ENCODE assay signal across 27 cellular contexts in the genomic region with DNA sequence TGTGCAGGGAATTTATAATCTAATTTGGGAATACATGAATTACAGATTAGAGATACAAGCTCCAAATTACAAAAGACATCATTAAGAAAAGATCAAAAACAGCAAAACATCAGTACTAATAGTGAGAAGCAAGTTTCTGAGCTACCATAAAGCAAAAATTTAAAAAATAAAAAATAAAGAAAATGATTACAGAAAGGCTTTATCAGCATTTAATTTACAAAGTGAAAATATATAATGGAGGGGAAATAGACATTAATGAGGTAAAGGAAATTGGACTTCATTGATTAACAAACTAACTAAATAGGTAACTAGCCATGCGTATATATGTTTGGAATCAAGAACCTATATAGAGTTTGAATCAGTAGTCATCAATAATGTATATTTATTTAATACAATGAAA.
"Had no signal": no experiment of that assay in that cellular context is flagged by ENCODE, and none has a peak within 500 bp of the region (broad histone marks: within the 10 kb centered on the region; RNA-seq: fewer than 3 reads in every experiment).

No MANE protein-coding gene starts in this region.

- FAIRE-seq: urothelium cell line had no signal

- H3K4me3 ChIP-seq: stomach, suprapubic skin, testis, thoracic aorta, thyroid gland, tibial artery, tibial nerve, transverse colon, upper lobe of left lung, upper lobe of right lung, uterus, vagina had no signal

- H3K27ac ChIP-seq: stomach, suprapubic skin, testis, thoracic aorta, thyroid gland, tibial artery, tibial nerve, transverse colon, upper lobe of left lung, upper lobe of right lung, uterus, vagina had no signal

- H3K4me1 ChIP-seq: stomach, suprapubic skin, testis, thyroid gland, tibial artery, tibial nerve, transverse colon, upper lobe of left lung, upper lobe of right lung, uterus, vagina had no signal

- H3K36me3 ChIP-seq: stomach, suprapubic skin, thoracic aorta, thyroid gland, tibial artery, tibial nerve, transverse colon, upper lobe of left lung, upper lobe of right lung, uterus, vagina had no signal

- DNase-seq: stimulated activated CD4-positive, alpha-beta T cell treated with anti-CD3 and anti-CD28 coated beads, Interleukin-2, amount 100 ng/mL, for 48 hours; stimulated activated CD4-positive, alpha-beta T cell treated with anti-CD3 and anti-CD28 coated beads, Interleukin-4, amount 100 ng/mL, for 1 hour; stimulated activated CD4-positive, alpha-beta T cell treated with anti-CD3 and anti-CD28 coated beads, Interleukin-4, amount 100 ng/mL, for 24 hours; stimulated activated CD4-positive, alpha-beta T cell treated with anti-CD3 and anti-CD28 coated beads, Interleukin-4, amount 100 ng/mL, for 4 hours; stimulated activated CD8-positive, alpha-beta memory T cell treated with anti-CD3 and anti-CD28 coated beads, Interleukin-4, amount 100 ng/mL, for 48 hours; stimulated activated naive B cell treated with anti-CD40 and anti-IgM and Interleukin-4, amounts not matched to agents 10 μg/mL and 1 μg/mL and 100 μg/mL, for 72 hours; stimulated activated naive CD4-positive, alpha-beta T cell; stimulated activated naive CD4-positive, alpha-beta T cell treated with Interleukin-2 at 50 U/mL for 16 hours; stimulated activated naive CD8-positive, alpha-beta T cell treated with anti-CD3 and anti-CD28 coated beads, Interleukin-15, amount 100 ng/mL, for 72 hours; stimulated activated naive CD8-positive, alpha-beta T cell treated with anti-CD3 and anti-CD28 coated beads, Interleukin-15, Interleukin-2, amounts not matched to agents 100 U/mL and 50 U/mL, for 24 hours; stomach; substantia nigra; testis; thyroid gland; tibial artery; transverse colon; trophoblast cell; upper lobe of left lung; upper lobe of right lung; uterus had no signal

- H3K27me3 ChIP-seq: stomach, suprapubic skin, testis, thyroid gland, tibial artery, tibial nerve, transverse colon, upper lobe of left lung, upper lobe of right lung, uterus, vagina had no signal

- H3K9me3 ChIP-seq: stomach, testis, thoracic aorta, thyroid gland, tibial artery, tibial nerve, transverse colon, upper lobe of left lung, upper lobe of right lung, uterus, vagina had no signal

- ATAC-seq: stimulated activated effector memory CD8-positive, alpha-beta T cell treated with anti-CD3 and anti-CD28 coated beads, Interleukin-12 subunit alpha, Interleukin-12 subunit beta, amount 100 ng/mL, for 72 hours; stimulated activated memory B cell treated with anti-CD40 and anti-IgM and Interleukin-4, amounts not matched to agents 10 μg/mL and 1 μg/mL and 100 μg/mL, for 72 hours; stimulated activated naive B cell treated with anti-CD40 and anti-IgM and Interleukin-4, amounts not matched to agents 10 μg/mL and 1 μg/mL and 100 μg/mL, for 72 hours; stimulated activated naive CD8-positive, alpha-beta T cell treated with anti-CD3 and anti-CD28 coated beads, Interleukin-15, amount 100 ng/mL, for 72 hours; stimulated activated naive CD8-positive, alpha-beta T cell treated with anti-CD3 and anti-CD28 coated beads, Interleukin-15, Interleukin-2, amounts not matched to agents 100 U/mL and 50 U/mL, for 24 hours; upper lobe of right lung had no signal
